ENCODE assay signal across 16 cellular contexts in the genomic region with DNA sequence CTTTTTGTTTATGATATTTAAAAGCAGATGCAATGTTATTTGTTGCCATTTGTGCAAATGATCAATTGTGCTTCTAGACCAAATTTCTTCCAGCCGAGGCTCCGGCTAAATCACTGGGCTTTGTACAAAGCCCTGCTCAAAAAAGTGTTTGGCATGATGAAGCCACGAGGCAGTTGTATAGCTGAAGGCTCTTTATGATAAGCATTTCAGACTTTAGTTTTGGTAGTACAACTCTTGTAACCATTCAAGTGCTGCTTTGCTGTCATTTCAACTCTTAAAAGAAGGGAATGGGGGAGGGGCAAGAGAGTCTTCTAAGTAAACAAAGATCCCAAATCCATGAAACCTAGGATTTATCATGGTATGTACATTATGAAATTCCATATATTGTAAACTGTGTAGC. TPM values are rescaled to one million over a fixed set of nuclear protein-coding genes. Genes with fewer than 3 reads are reported as not detected.
DNase-seq lines count a peak whose midpoint lies in the region; ATAC-seq, FAIRE-seq and TF ChIP-seq lines count a peak whose summit lies in the region.
"Had no signal": no experiment of that assay in that cellular context is flagged by ENCODE, and none has a peak within 500 bp of the region (broad histone marks: within the 10 kb centered on the region; RNA-seq: fewer than 3 reads in every experiment).

No MANE protein-coding gene starts in this region.

- TF ChIP-seq CTCF in natural killer cell (IDR thresholded peaks at IDR 0.05) = no peak
- TF ChIP-seq CTCF in neural crest cell (conservative IDR thresholded peaks at IDR 0.05) = no peak

- ATAC-seq in natural killer cell = no peak
- no peak for ATAC-seq in natural killer cell treated with Interleukin-12 subunit alpha and Interleukin-12 subunit beta and Interleukin-15 and Interleukin-18, amount 100 ng/mL, for 72 hours
- no peak for ATAC-seq in HG02678 (IDR thresholded peaks at IDR 0.05; ENCODE audit: unreplicated experiment)
- ATAC-seq: activated CD8-positive, alpha-beta T cell treated with anti-CD3 and anti-CD28 coated beads for 36 hours; gastroesophageal sphincter; HCT116; stimulated activated naive CD8-positive, alpha-beta T cell treated with anti-CD3 and anti-CD28 coated beads, Interleukin-15, amount 100 ng/mL, for 72 hours had no signal

- H3K4me3 Mint-ChIP-seq in natural killer cell = peak overlapping the region; percentile 42
- H3K4me3 Mint-ChIP-seq in natural killer cell treated with Interleukin-12 subunit alpha and Interleukin-12 subunit beta and Interleukin-15 and Interleukin-18, amount 100 ng/mL, for 72 hours = no peak overlapping the region
- H3K4me3 Mint-ChIP-seq in neural crest cell = peak overlapping the region; percentile 91
- H3K4me3 Mint-ChIP-seq: activated CD8-positive, alpha-beta T cell treated with anti-CD3 and anti-CD28 coated beads for 36 hours; activated naive CD4-positive, alpha-beta T cell treated with anti-CD3 and anti-CD28 coated beads, Interleukin-2, amount 10 ng/mL, durations not matched to agents 7 days and 5 days; stimulated activated naive CD8-positive, alpha-beta T cell treated with anti-CD3 and anti-CD28 coated beads, Interleukin-15, amount 100 ng/mL, for 72 hours had no signal

- no peak for FAIRE-seq in HTR-8/SVneo (lab: Jason Lieb, UNC)

- H3K27ac Mint-ChIP-seq in natural killer cell (no peak overlapping the region), neural crest cell (ENCODE audit: unreplicated experiment) (peak overlapping the region; percentile 78)
- no peak overlapping the region for H3K27ac Mint-ChIP-seq in natural killer cell treated with Interleukin-12 subunit alpha and Interleukin-12 subunit beta and Interleukin-15 and Interleukin-18, amount 100 ng/mL, for 72 hours
- H3K27ac Mint-ChIP-seq: activated CD8-positive, alpha-beta T cell treated with anti-CD3 and anti-CD28 coated beads for 36 hours; activated naive CD4-positive, alpha-beta T cell treated with anti-CD3 and anti-CD28 coated beads, Interleukin-2, amount 10 ng/mL, durations not matched to agents 7 days and 5 days had no signal

- DNase-seq in natural killer cell (no peak), neural crest cell (ENCODE audit: low read depth, low spot score) (no peak), NCI-H226 (no peak), HTR-8/SVneo (ENCODE audit: insufficient read length, low spot score) (no peak)
- no peak for DNase-seq in natural killer cell treated with Interleukin-12 subunit alpha and Interleukin-12 subunit beta and Interleukin-15 and Interleukin-18, amount 100 ng/mL, for 72 hours (ENCODE audit: low spot score)
- no peak for DNase-seq in stimulated activated CD8-positive, alpha-beta memory T cell treated with anti-CD3 and anti-CD28 coated beads, Interleukin-4, amount 100 ng/mL, for 48 hours
- DNase-seq: activated CD8-positive, alpha-beta T cell treated with anti-CD3 and anti-CD28 coated beads for 36 hours; activated naive CD4-positive, alpha-beta T cell treated with anti-CD3 and anti-CD28 coated beads, Interleukin-2, amount 10 ng/mL, durations not matched to agents 7 days and 5 days; MG63; NCI-H748 treated with DMSO at 0.1 percent for 48 hours; stimulated activated CD4-positive, alpha-beta T cell treated with anti-CD3 and anti-CD28 coated beads, Interleukin-1b, Interleukin-23, amount 100 ng/mL, for 48 hours; stimulated activated naive CD8-positive, alpha-beta T cell treated with anti-CD3 and anti-CD28 coated beads, Interleukin-15, amount 100 ng/mL, for 72 hours had no signal

- H3K4me1 Mint-ChIP-seq in natural killer cell (peaks cover 5 to 12% of the 10 kb centered on the region in 2 donors), neural crest cell (peaks cover 74% of the 10 kb centered on the region)
- peaks cover 4 to 7% of the 10 kb centered on the region in 2 donors for H3K4me1 Mint-ChIP-seq in natural killer cell treated with Interleukin-12 subunit alpha and Interleukin-12 subunit beta and Interleukin-15 and Interleukin-18, amount 100 ng/mL, for 72 hours (ENCODE audit: low read depth in 2 of 2)

- no peaks in the 10 kb centered on the region for H3K36me3 Mint-ChIP-seq in natural killer cell
- no peaks in the 10 kb centered on the region for H3K36me3 Mint-ChIP-seq in natural killer cell treated with Interleukin-12 subunit alpha and Interleukin-12 subunit beta and Interleukin-15 and Interleukin-18, amount 100 ng/mL, for 72 hours
- H3K36me3 Mint-ChIP-seq in neural crest cell (ENCODE audit: low read depth) = peaks cover 9% of the 10 kb centered on the region
- H3K36me3 Mint-ChIP-seq: activated naive CD4-positive, alpha-beta T cell treated with anti-CD3 and anti-CD28 coated beads, Interleukin-2, amount 10 ng/mL, durations not matched to agents 7 days and 5 days had no signal

- peak overlapping the region; percentile 98 for H3K27ac ChIP-seq in cingulate gyrus (ENCODE audit: low read depth, low read length)

- H3K9me3 Mint-ChIP-seq in natural killer cell (no peaks in the 10 kb centered on the region), neural crest cell (peaks cover 5% of the 10 kb centered on the region)
- H3K9me3 Mint-ChIP-seq in natural killer cell treated with Interleukin-12 subunit alpha and Interleukin-12 subunit beta and Interleukin-15 and Interleukin-18, amount 100 ng/mL, for 72 hours = no peaks in the 10 kb centered on the region
- H3K9me3 Mint-ChIP-seq: activated CD8-positive, alpha-beta T cell treated with anti-CD3 and anti-CD28 coated beads for 36 hours; activated naive CD4-positive, alpha-beta T cell treated with anti-CD3 and anti-CD28 coated beads, Interleukin-2, amount 10 ng/mL, durations not matched to agents 7 days and 5 days; stimulated activated naive CD8-positive, alpha-beta T cell treated with anti-CD3 and anti-CD28 coated beads, Interleukin-15, amount 100 ng/mL, for 72 hours had no signal

- peaks cover 31 to 44% of the 10 kb centered on the region in 2 donors for H3K27me3 Mint-ChIP-seq in natural killer cell (ENCODE audit: low read depth in 2 of 2)
- peaks cover 18 to 37% of the 10 kb centered on the region in 2 donors for H3K27me3 Mint-ChIP-seq in natural killer cell treated with Interleukin-12 subunit alpha and Interleukin-12 subunit beta and Interleukin-15 and Interleukin-18, amount 100 ng/mL, for 72 hours
- no peaks in the 10 kb centered on the region for H3K27me3 Mint-ChIP-seq in neural crest cell (ENCODE audit: low read depth)

- intact Hi-C loops in natural killer cell (cut with micrococcal nuclease) = no loop called here

RNA-seq across cellular contexts. Expression of a gene that starts 3.3 kb away (rescaled TPM):
- total RNA-seq in natural killer cell (10 to 100 TPM in 1 of 3 donors, 1 to 10 TPM in 2; 4.8 to 28.5 (median 6.1) TPM), neural crest cell (171 and 180 TPM in 2 replicates)
- 10 to 100 TPM in 1 of 2 donors, 1 to 10 TPM in 1; 3.3 to 19.3 TPM for total RNA-seq in natural killer cell treated with Interleukin-12 subunit alpha and Interleukin-12 subunit beta and Interleukin-15 and Interleukin-18, amount 100 ng/mL, for 72 hours
